Comparison of ENCODE assay signal across 27 cellular contexts in genomic region chr21:24259241-24259640, GRCh38.
DNase-seq lines count a peak whose midpoint lies in the region; ATAC-seq, FAIRE-seq and TF ChIP-seq lines count a peak whose summit lies in the region.
"Had no signal": no experiment of that assay in that cellular context is flagged by ENCODE, and none has a peak within 500 bp of the region (broad histone marks: within the 10 kb centered on the region; RNA-seq: fewer than 3 reads in every experiment).

No MANE protein-coding gene starts in this region.

- TF ChIP-seq POLR2A in K562 (conservative IDR thresholded peaks at IDR 0.05): no peak

- H3K4me2 ChIP-seq in SK-N-SH: no peak overlapping the region
- H3K4me2 ChIP-seq in K562 (ENCODE audit: insufficient read depth, low read length): no peak overlapping the region

- H3K9me3 ChIP-seq in SK-N-SH (no peaks in the 10 kb centered on the region), K562 (replicated peaks; ENCODE audit: control insufficient read depth, insufficient read depth, low read depth, low read length) (no peaks in the 10 kb centered on the region)
- H3K9me3 ChIP-seq: Caco-2, MG63 had no signal

- no peak for TF ChIP-seq RAD21 in SK-N-SH (IDR thresholded peaks at IDR 0.05; ENCODE audit: low read length)
- no peak for TF ChIP-seq RAD21 in K562 (CRISPR knock-in tag; conservative IDR thresholded peaks at IDR 0.05 in 1 of 2, IDR thresholded peaks at IDR 0.05 in 1 of 2)

- H3K4me3 Mint-ChIP-seq in immature natural killer cell: no peak overlapping the region
- H3K4me3 Mint-ChIP-seq: B cell; CD8-positive, alpha-beta T cell had no signal

- no peaks in the 10 kb centered on the region for H3K36me3 ChIP-seq in SK-N-SH (replicated peaks in 1 of 2; ENCODE audit: control insufficient read depth in 1 of 2, insufficient read depth in 2 of 2, low read length in 1 of 2)
- H3K36me3 ChIP-seq in K562 (ENCODE audit: control insufficient read depth, insufficient read depth, low read length): no peaks in the 10 kb centered on the region
- H3K36me3 ChIP-seq: MG63 had no signal

- no peak overlapping the region for H2AFZ ChIP-seq in SK-N-SH (ENCODE audit: low read depth)
- no peak overlapping the region for H2AFZ ChIP-seq in K562 (ENCODE audit: low read depth, low read length)

- no peaks in the 10 kb centered on the region for H3K4me1 Mint-ChIP-seq in immature natural killer cell
- H3K4me1 Mint-ChIP-seq: B cell had no signal

- no peak overlapping the region for H3K9ac ChIP-seq in SK-N-SH
- no peak overlapping the region for H3K9ac ChIP-seq in K562 (ENCODE audit: insufficient read depth in 1 of 2, low read depth in 2 of 2, low read length in 2 of 2)

- 32% methylated on average over 1 of the region's 1 CpG for WGBS in SK-N-SH (ENCODE audit: low lambda C conversion rate)
- WGBS in K562 (ENCODE audit: insufficient coverage, low coverage, missing lambda C conversion rate): 24% methylated on average over 1 of the region's 1 CpG

- ATAC-seq in K562: no peak
- no peak for ATAC-seq in Right ventricle myocardium inferior
- ATAC-seq: CD8-positive, alpha-beta T cell; HCT116 had no signal

- no peaks in the 10 kb centered on the region for H3K9me1 ChIP-seq in K562 (ENCODE audit: control insufficient read depth, insufficient read depth, low read length)

- H3K27me3 ChIP-seq in SK-N-SH (ENCODE audit: insufficient read depth) (no peaks in the 10 kb centered on the region), K562 (ENCODE audit: control insufficient read depth in 2 of 2, insufficient read depth in 2 of 2, low read length in 2 of 2) (no peaks in the 10 kb centered on the region)
- H3K27me3 ChIP-seq: MG63 had no signal

- H3K27me3 Mint-ChIP-seq in immature natural killer cell (ENCODE audit: low read depth in 3 of 3): peaks cover 0 to 2% (median 0%) of the 10 kb centered on the region in 3 donors
- H3K27me3 Mint-ChIP-seq: B cell had no signal

- no peak overlapping the region for H3K27ac Mint-ChIP-seq in immature natural killer cell
- H3K27ac Mint-ChIP-seq: B cell; CD8-positive, alpha-beta T cell had no signal

- H3K27ac ChIP-seq in SK-N-SH (ENCODE audit: low read depth in 2 of 2, low read length in 1 of 2) (peak overlapping the region in 1 of 2 experiments; percentile 60; a peak in 2 of 4 replicates), K562 (ENCODE audit: extremely low read depth, low read depth, low read length) (no peak overlapping the region)
- H3K27ac ChIP-seq: C4-2B, HL-60, SK-N-MC had no signal

- CTCF ChIA-PET in SK-N-SH (lab: Yijun Ruan, JAX) (no interaction called here), K562 (lab: Yijun Ruan, JAX; ENCODE audit: low intra/inter-chr PET ratio) (no interaction called here)

- H3K4me3 ChIP-seq in SK-N-SH (ENCODE audit: low read depth in 2 of 2, low read length in 1 of 2) (no peak overlapping the region), K562 (no peak overlapping the region)
- H3K4me3 ChIP-seq: MG63, SK-N-MC had no signal

- intact Hi-C loops in K562 (cut with micrococcal nuclease) (no loop called here), Right ventricle myocardium inferior (cut with DNase I) (no loop called here)

- H3K79me2 ChIP-seq in SK-N-SH (ENCODE audit: insufficient read depth) (no peaks in the 10 kb centered on the region), K562 (ENCODE audit: control insufficient read depth, insufficient read depth, low read length) (no peaks in the 10 kb centered on the region)

- peaks cover 8% of the 10 kb centered on the region for H3F3A ChIP-seq in SK-N-SH (replicated peaks; ENCODE audit: insufficient read depth)

- no peak for TF ChIP-seq CTCF in SK-N-SH (IDR thresholded peaks at IDR 0.05)
- TF ChIP-seq CTCF in K562 (IDR thresholded peaks at IDR 0.05 in 2 of 3, conservative IDR thresholded peaks at IDR 0.05 in 1 of 3; ENCODE audit: insufficient read depth in 2 of 3, low read depth in 1 of 3, low read length in 3 of 3): no peak

- no peaks in the 10 kb centered on the region for H3K9me2 ChIP-seq in SK-N-SH

- DNase-seq in ELR (ENCODE audit: low read depth): peak; percentile 55
- DNase-seq in SK-N-SH: no peak
- no peak for DNase-seq in K562 (ENCODE audit: extremely low read depth in 1 of 4, low spot score in 3 of 4)
- peak; percentile 4 for DNase-seq in fibroblast of the conjunctiva (ENCODE audit: low read depth)
- no peak for DNase-seq in NCI-H128 (lab: John Stamatoyannopoulos, UW; ENCODE audit: unreplicated experiment)
- no peak for DNase-seq in hippocampal formation (lab: John Stamatoyannopoulos, UW)
- DNase-seq in Right ventricle myocardium inferior (ENCODE audit: missing footprints): no peak
- DNase-seq in immature natural killer cell: no peak
- DNase-seq: Caco-2; CD8-positive, alpha-beta T cell; GDM1; KBM-7; MG63; NCI-H1417; NCI-H1694; NCI-H2029 treated with DMSO at 0.1 percent for 48 hours; NCI-H446 treated with DMSO at 0.1 percent for 48 hours; NCI-H526; NCI-H82; NK-92 treated with Interleukin-12 subunit alpha and Interleukin-12 subunit beta, amount 100 ng/mL, for 24 hours; SIG-M5 had no signal

- H3K9me3 Mint-ChIP-seq in immature natural killer cell: peaks cover 2 to 43% (median 13%) of the 10 kb centered on the region in 6 donors
- H3K9me3 Mint-ChIP-seq: CD8-positive, alpha-beta T cell had no signal

- no peaks in the 10 kb centered on the region for H3K36me3 Mint-ChIP-seq in immature natural killer cell
- H3K36me3 Mint-ChIP-seq: CD8-positive, alpha-beta T cell had no signal

- no peak for TF ChIP-seq EP300 in SK-N-SH (IDR thresholded peaks at IDR 0.05; ENCODE audit: borderline replicate concordance in 1 of 2, low read depth in 1 of 2, low read length in 1 of 2)
- no peak for TF ChIP-seq EP300 in K562 (IDR thresholded peaks at IDR 0.05; ENCODE audit: low read length)

- H3K4me1 ChIP-seq in SK-N-SH (ENCODE audit: control insufficient read depth in 1 of 2, insufficient read depth in 2 of 2, low read depth in 1 of 2, low read length in 1 of 2) (no peaks in the 10 kb centered on the region), K562 (replicated peaks in 1 of 2; ENCODE audit: control insufficient read depth in 2 of 2, insufficient read depth in 2 of 2, low read length in 2 of 2) (no peaks in the 10 kb centered on the region)
- H3K4me1 ChIP-seq: Caco-2 had no signal

- H4K20me1 ChIP-seq in SK-N-SH (ENCODE audit: insufficient read depth): no peaks in the 10 kb centered on the region
- H4K20me1 ChIP-seq in K562 (replicated peaks; ENCODE audit: control insufficient read depth, insufficient read depth, low read length): no peaks in the 10 kb centered on the region

- in situ Hi-C loops in K562 (cut with MboI): no loop called here

- POLR2A ChIA-PET in SK-N-SH (lab: Yijun Ruan, JAX) (no interaction called here), K562 (lab: Yijun Ruan, JAX) (interaction anchor here (0.6 to 1.7 kb wide), 2 partner anchors 10 to 171 kb away, joined by 3 to 4 read pairs; no protein-coding TSS in a partner anchor)

- BruUV-seq in K562 (replicated peaks; lab: Mats Ljungman, UMichigan): no TSS peak

- FAIRE-seq in K562 (lab: Jason Lieb, UNC): no peak
- FAIRE-seq: GM12891 had no signal

TF ChIP-seq in SK-N-SH, 30 proteins besides CTCF, POLR2A, EP300 and RAD21 (continues in another document):
- TF ChIP-seq ZBTB33 (IDR thresholded peaks at IDR 0.05; ENCODE audit: borderline replicate concordance, low read depth) (no peak), MXI1 (IDR thresholded peaks at IDR 0.05; ENCODE audit: low read depth, low read length) (no peak), FOXM1 (IDR thresholded peaks at IDR 0.05; ENCODE audit: low read depth) (no peak), GABPA (IDR thresholded peaks at IDR 0.05; ENCODE audit: low read depth) (no peak), YY1 (IDR thresholded peaks at IDR 0.05; ENCODE audit: low read depth) (no peak), JUND (IDR thresholded peaks at IDR 0.05) (no peak), FOXJ3 (CRISPR knock-in tag; IDR thresholded peaks at IDR 0.05) (no peak), EZH2phosphoT487 (IDR thresholded peaks at IDR 0.05; ENCODE audit: borderline replicate concordance, low read depth) (no peak)

TF ChIP-seq in K562, 482 proteins besides CTCF, POLR2A, EP300 and RAD21 (continues in another document):
- TF ChIP-seq C11orf30 (IDR thresholded peaks at IDR 0.05; ENCODE audit: low read depth): peak; percentile 66; the same call in 1 of the 2 replicates
- no peak for TF ChIP-seq DDX20 (tag; IDR thresholded peaks at IDR 0.05; ENCODE audit: low read depth)
- no peak for TF ChIP-seq PBX2 (CRISPR knock-in tag; IDR thresholded peaks at IDR 0.05; ENCODE audit: low read depth)
- TF ChIP-seq PBX2 (tag; conservative IDR thresholded peaks at IDR 0.05; ENCODE audit: low read depth): no peak
- no peak for TF ChIP-seq ZNF212 (CRISPR knock-in tag; IDR thresholded peaks at IDR 0.05)
- TF ChIP-seq JUNB (CRISPR knock-in tag; conservative IDR thresholded peaks at IDR 0.05): no peak

Comparison
In these comparisons a context has a peak if more than half of its experiments do, and no peak if none do; other contexts are left out.
1. DNase-seq: peak in ELR (single experiment) and fibroblast of the conjunctiva (single experiment); none in SK-N-SH (single experiment), K562 (0 of 4), NCI-H128 (single experiment), hippocampal formation (0 of 2), Right ventricle myocardium inferior (single experiment) and immature natural killer cell (0 of 3).